ENCODE assay signal across 12 cellular contexts in the genomic region with DNA sequence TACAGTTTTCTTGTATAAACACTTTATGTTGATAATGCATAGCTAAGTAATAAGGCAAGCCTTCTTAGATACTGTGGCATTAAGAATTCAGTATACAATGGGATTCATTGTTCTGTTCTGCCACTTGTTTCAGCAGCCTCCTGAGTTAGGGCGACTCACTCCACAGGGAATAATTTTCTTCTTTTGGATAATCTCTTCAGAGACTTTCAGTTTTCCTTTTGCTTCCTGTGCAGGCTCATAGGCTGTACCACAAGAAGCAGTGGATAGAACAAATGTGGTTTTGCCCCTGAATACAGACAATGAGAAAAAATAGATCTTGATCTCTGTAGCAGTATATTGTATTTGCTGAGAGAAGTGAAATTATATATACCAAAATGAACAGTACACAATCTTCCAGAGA.
A peak's percentile ranks its signal among the peaks of the same experiment; 100 is the strongest.
DNase-seq lines count a peak whose midpoint lies in the region; ATAC-seq, FAIRE-seq and TF ChIP-seq lines count a peak whose summit lies in the region.
"Had no signal": no experiment of that assay in that cellular context is flagged by ENCODE, and none has a peak within 500 bp of the region (broad histone marks: within the 10 kb centered on the region; RNA-seq: fewer than 3 reads in every experiment).

No MANE protein-coding gene starts in this region.

- peaks cover 5% of the 10 kb centered on the region for H3K4me1 ChIP-seq in keratinocyte (ENCODE audit: control insufficient read depth, extremely low read depth, insufficient read depth, low read length)
- H3K4me1 ChIP-seq in OCI-LY7 (ENCODE audit: insufficient read depth, low read length, poor library complexity, severe bottlenecking) = no peaks in the 10 kb centered on the region
- H3K4me1 ChIP-seq: pancreas had no signal

- no peak overlapping the region for H3K9ac ChIP-seq in keratinocyte (ENCODE audit: control insufficient read depth, extremely low read depth, insufficient read depth, low read length)

- no peak overlapping the region for H2AFZ ChIP-seq in keratinocyte (ENCODE audit: control insufficient read depth, low read length)
- H2AFZ ChIP-seq in OCI-LY7 (ENCODE audit: low read length) = no peak overlapping the region

- H4K20me1 ChIP-seq in keratinocyte (ENCODE audit: control insufficient read depth, extremely low read depth, insufficient read depth, low read length) (no peaks in the 10 kb centered on the region), OCI-LY7 (ENCODE audit: insufficient read depth, low read length) (no peaks in the 10 kb centered on the region)

- ATAC-seq in HG03354 (IDR thresholded peaks at IDR 0.05; ENCODE audit: poor library complexity, severe bottlenecking, unreplicated experiment) = no peak

- peak; percentile 26 for DNase-seq in AG08396 (ENCODE audit: low spot score)
- peak; percentile 82 for DNase-seq in LHCN-M2 (ENCODE audit: low read depth)
- DNase-seq in amniotic epithelial cell (ENCODE audit: low read depth) = peak; percentile 16
- DNase-seq in keratinocyte (ENCODE audit: low read depth, low spot score) = no peak
- DNase-seq in RKO (ENCODE audit: low spot score) = no peak
- no peak for DNase-seq in stimulated activated CD4-positive, alpha-beta T cell treated with anti-CD3 and anti-CD28 coated beads, Interleukin-15, amount 100 ng/mL, for 24 hours
- DNase-seq in OCI-LY7 (ENCODE audit: low spot score) = no peak
- DNase-seq: cortex of kidney had no signal

- no TSS peak for BruUV-seq in OCI-LY7 (replicated peaks; lab: Mats Ljungman, UMichigan)

- H3K4me2 ChIP-seq in keratinocyte (ENCODE audit: control insufficient read depth, extremely low read depth, insufficient read depth, low read depth, low read length) (no peak overlapping the region), OCI-LY7 (ENCODE audit: low read length) (no peak overlapping the region)

- H3K9me1 ChIP-seq in keratinocyte (ENCODE audit: control insufficient read depth, extremely low read depth, insufficient read depth, low read length) = no peaks in the 10 kb centered on the region

- peak; percentile 5 for FAIRE-seq in keratinocyte (lab: Jason Lieb, UNC)
- FAIRE-seq: GM12878, pancreas had no signal

- H3K79me2 ChIP-seq in keratinocyte (ENCODE audit: control insufficient read depth, insufficient read depth, low read length) (no peaks in the 10 kb centered on the region), OCI-LY7 (ENCODE audit: insufficient read depth, low read depth, low read length) (no peaks in the 10 kb centered on the region)

- POLR2A ChIA-PET in OCI-LY7 (lab: Charles Lee) = interaction anchor here (0.6 kb wide), 1 partner anchor 126 kb away, joined by 3 read pairs; no protein-coding TSS in a partner anchor

- H3K9me3 ChIP-seq in keratinocyte (ENCODE audit: control insufficient read depth, low read depth, low read length) = no peaks in the 10 kb centered on the region
- no peaks in the 10 kb centered on the region for H3K9me3 ChIP-seq in OCI-LY7 (ENCODE audit: low read length)
- H3K9me3 ChIP-seq: pancreas, thyroid gland had no signal

- no peaks in the 10 kb centered on the region for H3K27me3 ChIP-seq in keratinocyte (ENCODE audit: control insufficient read depth, extremely low read depth, insufficient read depth, low read length)
- H3K27me3 ChIP-seq: pancreas, thyroid gland had no signal

- H3K4me3 ChIP-seq in keratinocyte (ENCODE audit: control insufficient read depth in 2 of 3, extremely low read depth in 1 of 3, insufficient read depth in 2 of 3, low read depth in 1 of 3, low read length in 3 of 3) (no peak overlapping the region), OCI-LY7 (ENCODE audit: low read depth, low read length, poor library complexity, severe bottlenecking) (no peak overlapping the region)
- H3K4me3 ChIP-seq: GM12878, pancreas, thyroid gland had no signal

- no peak for TF ChIP-seq CTCF in keratinocyte (optimal IDR thresholded peaks at IDR 0.05 in 1 of 3, IDR thresholded peaks at IDR 0.05 in 1 of 3, conservative IDR thresholded peaks at IDR 0.05 in 1 of 3; ENCODE audit: extremely low read depth in 1 of 3, insufficient read depth in 2 of 3, low read length in 3 of 3)
- TF ChIP-seq CTCF in OCI-LY7 (conservative IDR thresholded peaks at IDR 0.05; ENCODE audit: low read length) = no peak

- H3K36me3 ChIP-seq in keratinocyte (ENCODE audit: control insufficient read depth in 2 of 2, extremely low read depth in 1 of 2, insufficient read depth in 2 of 2, low read length in 2 of 2) (no peaks in the 10 kb centered on the region), OCI-LY7 (ENCODE audit: insufficient read depth, low read length) (no peaks in the 10 kb centered on the region)
- H3K36me3 ChIP-seq: pancreas, thyroid gland had no signal

- no peaks in the 10 kb centered on the region for H3K9me2 ChIP-seq in OCI-LY7 (ENCODE audit: insufficient read depth, low read length)

- dilution Hi-C loops in keratinocyte (cut with MboI; ENCODE audit: extremely low pct_ligation_motif_present, low sequenced_read_pairs) = no loop called here

- H3K27ac ChIP-seq in keratinocyte (ENCODE audit: control insufficient read depth, insufficient read depth, low read length) = no peak overlapping the region
- no peak overlapping the region for H3K27ac ChIP-seq in OCI-LY7 (ENCODE audit: low read depth, low read length, poor library complexity, severe bottlenecking)
- H3K27ac ChIP-seq: pancreas, thyroid gland had no signal

- CTCF ChIA-PET in OCI-LY7 (lab: Charles Lee; ENCODE audit: unreplicated experiment) = no interaction called here

- intact Hi-C loops in OCI-LY7 (cut with micrococcal nuclease; ENCODE audit: unreplicated experiment) = no loop called here

Comparison
In these comparisons a context has a peak if more than half of its experiments do, and no peak if none do; other contexts are left out.
1. DNase-seq: peak in AG08396 (single experiment), LHCN-M2 (single experiment) and amniotic epithelial cell (single experiment); none in keratinocyte (single experiment), RKO (single experiment), stimulated activated CD4-positive, alpha-beta T cell treated with anti-CD3 and anti-CD28 coated beads, Interleukin-15, amount 100 ng/mL, for 24 hours (single experiment) and OCI-LY7 (single experiment).